Comparison of ENCODE assay signal across 18 cellular contexts in the genomic region with DNA sequence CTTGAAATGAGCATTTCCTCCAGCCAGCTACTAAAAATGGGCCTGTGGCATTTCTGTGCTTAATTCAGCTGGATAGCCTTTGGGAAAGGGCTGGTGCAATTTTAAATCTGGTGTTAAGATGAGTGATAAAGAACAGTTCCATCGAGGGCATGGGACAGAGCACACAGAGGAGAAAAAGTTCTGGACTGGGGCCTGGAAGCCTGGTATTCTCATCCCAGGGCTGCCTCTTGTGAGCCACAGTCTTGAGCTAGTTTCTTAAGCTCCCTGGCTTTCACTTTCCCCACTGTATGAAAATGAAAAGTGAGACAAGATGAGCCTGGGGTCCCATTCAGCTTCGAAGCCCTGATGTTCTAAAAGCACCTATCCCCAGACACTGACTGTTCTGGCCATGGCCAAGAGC. TPM values are rescaled to one million over a fixed set of nuclear protein-coding genes. Genes with fewer than 3 reads are reported as not detected.
DNase-seq lines count a peak whose midpoint lies in the region; ATAC-seq, FAIRE-seq and TF ChIP-seq lines count a peak whose summit lies in the region.
"Had no signal": no experiment of that assay in that cellular context is flagged by ENCODE, and none has a peak within 500 bp of the region (broad histone marks: within the 10 kb centered on the region; RNA-seq: fewer than 3 reads in every experiment).

No MANE protein-coding gene starts in this region.

- TF ChIP-seq CTCF in H1 (IDR thresholded peaks at IDR 0.05; ENCODE audit: control extremely low read depth in 1 of 3, insufficient read depth in 1 of 3, low read depth in 1 of 3, low read length in 3 of 3) (no peak), right atrium auricular region (IDR thresholded peaks at IDR 0.05) (no peak), psoas muscle (IDR thresholded peaks at IDR 0.05) (no peak), upper lobe of right lung (IDR thresholded peaks at IDR 0.05) (no peak), adrenal gland (IDR thresholded peaks at IDR 0.05) (no peak)

- no peak overlapping the region for H2AK5ac ChIP-seq in H1 (ENCODE audit: low read depth, low read length)

- H3K4ac ChIP-seq in H1 (replicated peaks; ENCODE audit: insufficient read length, low read depth, low read length) = no peak overlapping the region

- ATAC-seq in psoas muscle (peak in 1 of 4 donors; percentile 22), upper lobe of right lung (no peak)
- ATAC-seq: left colon had no signal

- no peak for TF ChIP-seq EP300 in H1 (IDR thresholded peaks at IDR 0.05; ENCODE audit: borderline replicate concordance in 1 of 2, low read depth in 2 of 2, low read length in 2 of 2)

- H3K9ac ChIP-seq in H1 (replicated peaks in 1 of 4; ENCODE audit: extremely low read depth in 1 of 4, low read depth in 3 of 4, low read length in 3 of 4) = no peak overlapping the region

- H3K4me3 ChIP-seq in H1 (ENCODE audit: extremely low read depth in 1 of 4, insufficient read depth in 2 of 4, low read depth in 3 of 4, low read length in 4 of 4) = no peak overlapping the region
- no peak overlapping the region for H3K4me3 ChIP-seq in right atrium auricular region
- H3K4me3 ChIP-seq in psoas muscle = no peak overlapping the region
- H3K4me3 ChIP-seq in upper lobe of right lung = no peak overlapping the region
- H3K4me3 ChIP-seq in adrenal gland = no peak overlapping the region
- H3K4me3 ChIP-seq: right lobe of liver had no signal

- H3K4me2 ChIP-seq in H1 (ENCODE audit: insufficient read depth in 1 of 2, low read depth in 2 of 2, low read length in 2 of 2) = no peak overlapping the region

- H4K20me1 ChIP-seq in H1 (replicated peaks in 1 of 2; ENCODE audit: control insufficient read depth in 1 of 2, insufficient read depth in 2 of 2, low read length in 2 of 2) = no peaks in the 10 kb centered on the region

- H3K23me2 ChIP-seq in H1 (ENCODE audit: low read depth, low read length) = no peaks in the 10 kb centered on the region

- intact Hi-C loops in psoas muscle (cut with DNase I) (no loop called here), upper lobe of right lung (cut with DNase I) (no loop called here), adrenal gland (cut with DNase I) (no loop called here)

- H3K79me2 ChIP-seq in H1 (ENCODE audit: control insufficient read depth in 1 of 2, insufficient read depth in 2 of 2, low read length in 2 of 2) = no peaks in the 10 kb centered on the region

- H2BK20ac ChIP-seq in H1 (ENCODE audit: low read length) = no peak overlapping the region

- H3K36me3 ChIP-seq in H1 (ENCODE audit: control insufficient read depth in 2 of 4, insufficient read depth in 4 of 4, low read length in 3 of 4) = no peaks in the 10 kb centered on the region
- no peaks in the 10 kb centered on the region for H3K36me3 ChIP-seq in right atrium auricular region
- H3K36me3 ChIP-seq in psoas muscle (ENCODE audit: insufficient read depth in 1 of 2, low read depth in 1 of 2) = no peaks in the 10 kb centered on the region
- H3K36me3 ChIP-seq in upper lobe of right lung = no peaks in the 10 kb centered on the region
- no peaks in the 10 kb centered on the region for H3K36me3 ChIP-seq in adrenal gland (replicated peaks in 1 of 2)
- H3K36me3 ChIP-seq: right lobe of liver had no signal

- H3K4me1 ChIP-seq in H1 (replicated peaks in 1 of 4; ENCODE audit: control insufficient read depth in 3 of 4, insufficient read depth in 4 of 4, low read length in 3 of 4) (no peaks in the 10 kb centered on the region), right atrium auricular region (peaks cover 0 to 26% of the 10 kb centered on the region in 2 donors), psoas muscle (peaks cover 6% of the 10 kb centered on the region), upper lobe of right lung (peaks cover 9% of the 10 kb centered on the region), adrenal gland (replicated peaks in 1 of 2) (peaks cover 0 to 7% of the 10 kb centered on the region in 2 donors)
- H3K4me1 ChIP-seq: right lobe of liver had no signal

- H4K8ac ChIP-seq in H1 (ENCODE audit: extremely low read depth, insufficient read depth, low read length) = no peak overlapping the region

- no peak overlapping the region for H3K14ac ChIP-seq in H1 (ENCODE audit: insufficient read length)

- no peak for TF ChIP-seq RAD21 in H1 (IDR thresholded peaks at IDR 0.05 in 1 of 2, conservative IDR thresholded peaks at IDR 0.05 in 1 of 2; ENCODE audit: low read depth in 2 of 2, low read length in 2 of 2)

- TF ChIP-seq POLR2A in H1 (IDR thresholded peaks at IDR 0.05; ENCODE audit: control extremely low read depth in 1 of 2, low read depth in 2 of 2, low read length in 2 of 2) (no peak), adrenal gland (IDR thresholded peaks at IDR 0.05) (no peak)

- H3K27me3 ChIP-seq in H1 (replicated peaks in 1 of 4; ENCODE audit: control insufficient read depth in 3 of 4, extremely low read depth in 1 of 4, insufficient read depth in 3 of 4, low read length in 3 of 4) (no peaks in the 10 kb centered on the region), right atrium auricular region (no peaks in the 10 kb centered on the region), psoas muscle (ENCODE audit: insufficient read depth in 3 of 3, low read length in 2 of 3) (no peaks in the 10 kb centered on the region), upper lobe of right lung (no peaks in the 10 kb centered on the region), adrenal gland (no peaks in the 10 kb centered on the region)
- H3K27me3 ChIP-seq: right lobe of liver had no signal

- no peak overlapping the region for H3K56ac ChIP-seq in H1 (replicated peaks; ENCODE audit: insufficient read length, low read depth, low read length)

- DNase-seq in H1 (ENCODE audit: low read depth in 1 of 2, low spot score in 2 of 2) (no peak), right atrium auricular region (ENCODE audit: low spot score) (no peak), psoas muscle (no peak), upper lobe of right lung (no peak), adrenal gland (no peak), NCI-H82 treated with DMSO at 0.1 percent for 48 hours (lab: John Stamatoyannopoulos, UW; ENCODE audit: unreplicated experiment) (no peak), SKM-1 treated with dmso at 0.1 percent for 144 hours (lab: John Stamatoyannopoulos, UW; ENCODE audit: unreplicated experiment) (no peak), NCI-H1417 treated with DMSO at 0.1 percent for 48 hours (lab: John Stamatoyannopoulos, UW) (no peak)
- DNase-seq: activated CD8-positive, alpha-beta memory T cell treated with anti-CD3 and anti-CD28 coated beads, Interleukin-2, amount 50 U/mL, for 48 hours; activated effector memory CD4-positive, alpha-beta T cell treated with Interleukin-2 at 50 U/mL for 16 hours; DND-41; left colon; NCI-H1092; NCI-H2081; NCI-H446 treated with DMSO at 0.1 percent for 48 hours; nucleus accumbens; right lobe of liver had no signal

- no peak overlapping the region for H4K91ac ChIP-seq in H1 (replicated peaks; ENCODE audit: insufficient read length, low read length)

- no peak overlapping the region for H3K27ac ChIP-seq in H1 (ENCODE audit: low read depth, low read length)
- peak overlapping the region; percentile 53 to 70 for H3K27ac ChIP-seq in right atrium auricular region
- peak overlapping the region; percentile 58 for H3K27ac ChIP-seq in psoas muscle
- peak overlapping the region; percentile 67 for H3K27ac ChIP-seq in upper lobe of right lung
- H3K27ac ChIP-seq in adrenal gland = peak overlapping the region in 2 of 5 donors; percentile 50 to 63

- no peak overlapping the region for H2BK120ac ChIP-seq in H1 (replicated peaks; ENCODE audit: low read depth, low read length)

- POLR2A ChIA-PET in H1 (lab: Charles Lee; ENCODE audit: partially characterized antibody) = interaction anchor here (0.7 kb wide), 1 partner anchor 63 kb away, joined by 3 read pairs; no protein-coding TSS in a partner anchor

- H4K5ac ChIP-seq in H1 (ENCODE audit: insufficient read length, low read depth, low read length) = no peak overlapping the region

- no peaks in the 10 kb centered on the region for H3K79me1 ChIP-seq in H1 (ENCODE audit: low read depth, low read length)

- H2BK5ac ChIP-seq in H1 (ENCODE audit: low read depth, low read length) = no peak overlapping the region

- H2BK12ac ChIP-seq in H1 (ENCODE audit: low read depth, low read length) = no peak overlapping the region

- H3K18ac ChIP-seq in H1 (ENCODE audit: extremely low read depth, low read length) = no peak overlapping the region

- 91% methylated on average over 2 of the region's 2 CpGs; no CpG with 5 or more reads in 1 of the 2 experiments for WGBS in H1 (ENCODE audit: extremely low coverage in 1 of 2, insufficient coverage in 1 of 2, insufficient read length in 1 of 2, insufficient replicate concordance in 2 of 2, low coverage in 1 of 2, low lambda C conversion rate in 2 of 2, missing lambda C conversion rate in 1 of 2), 2 experiments
- whole genome bisulfite sequencing in psoas muscle, 3 donors = 48 to 58% (median 49%) methylated on average over 2 of the region's 2 CpGs
- 50 to 66% (median 54%) methylated on average over 2 of the region's 2 CpGs for WGBS in adrenal gland, 4 donors

- no peak for FAIRE-seq in H1 (lab: Jason Lieb, UNC)
- FAIRE-seq: RCC 7860 had no signal

- H3K23ac ChIP-seq in H1 (ENCODE audit: insufficient read length) = no peak overlapping the region

- CTCF ChIA-PET in H1 (lab: Charles Lee; ENCODE audit: partially characterized antibody) = interaction anchor here (0.8 to 3.6 kb wide), 16 partner anchors 13 to 106 kb away, joined by 3 to 33 read pairs (median 6); partner anchors contain the start of gene LAMA4

- H3K9me3 ChIP-seq in H1 (ENCODE audit: insufficient read depth in 2 of 2, low read depth in 1 of 2, low read length in 1 of 2) (no peaks in the 10 kb centered on the region), right atrium auricular region (no peaks in the 10 kb centered on the region), psoas muscle (no peaks in the 10 kb centered on the region), upper lobe of right lung (no peaks in the 10 kb centered on the region), adrenal gland (replicated peaks in 1 of 3) (no peaks in the 10 kb centered on the region)
- H3K9me3 ChIP-seq: right lobe of liver had no signal

- H2BK15ac ChIP-seq in H1 (ENCODE audit: low read length) = no peak overlapping the region

- H2AFZ ChIP-seq in H1 (ENCODE audit: low read length) = peak overlapping the region; percentile 57; the same call in 1 of the 2 replicates

RNA-seq across cellular contexts. Expression of gene LAMA4, which starts 14.3 kb away (rescaled TPM):
- total RNA-seq in H1 (2021; fragmentation: NEBNext Ultra II Directional; extraction: Animal tissue kit (Norgen Biotek cat#: 25700)) = 0.92 and 1.5 TPM in 2 replicates
- polyA plus RNA-seq in H1 (2011; rRNA removed) = 0.95 and 2.0 TPM in 2 replicates
- polyA plus RNA-seq in H1 (2011; cell fraction: cytosol; rRNA removed) = 1.1 TPM
- polyA plus RNA-seq in H1 (2011; cell fraction: nucleus; rRNA removed) = 2.0 TPM
- 0.87 to 1.4 TPM (median 1.1 TPM) in 4 replicates for polyA plus RNA-seq in H1 (2012, experiment 1 of 2)
- 0.71 TPM for polyA plus RNA-seq in H1 (2012, experiment 2 of 2)
- 4.3 TPM for polyA plus RNA-seq in H1 (2013, experiment 1 of 2)
- 4.4 TPM for polyA plus RNA-seq in H1 (2013, experiment 2 of 2)
- polyA minus RNA-seq in H1 (2011; rRNA and poly(A)+ RNA removed) = 1.3 and 2.1 TPM in 2 replicates
- 1.5 TPM for polyA minus RNA-seq in H1 (2011; cell fraction: cytosol; rRNA and poly(A)+ RNA removed)
- polyA minus RNA-seq in H1 (2011; cell fraction: nucleus; rRNA and poly(A)+ RNA removed) = 2.7 TPM
- total RNA-seq in right atrium auricular region = 10 to 100 TPM; 37.2 to 47.1 TPM
- total RNA-seq in psoas muscle = 10 to 100 TPM in 2 of 4 donors, 1 to 10 TPM in 2; 5.3 to 15.8 (median 9.6) TPM
- polyA plus RNA-seq in psoas muscle = 1 to 10 TPM; 3.0 to 3.6 (median 3.2) TPM
- 134 TPM for total RNA-seq in upper lobe of right lung
- total RNA-seq in adrenal gland = 10 to 100 TPM; 10.6 to 39.7 (median 23.3) TPM
- polyA plus RNA-seq in adrenal gland = 10 to 100 TPM in 2 of 3 donors, 1 to 10 TPM in 1; 7.5 to 31.9 (median 19.4) TPM
